24 cellular contexts compared by ENCODE assay signal in genomic region chr12:131729254-131729955, GRCh38.
"Had no signal": no experiment of that assay in that cellular context is flagged by ENCODE, and none has a peak within 500 bp of the region (broad histone marks: within the 10 kb centered on the region; RNA-seq: fewer than 3 reads in every experiment).

No MANE protein-coding gene starts in this region.

- H3K27ac Mint-ChIP-seq: activated CD8-positive, alpha-beta T cell treated with anti-CD3 and anti-CD28 coated beads for 36 hours; activated naive CD4-positive, alpha-beta T cell treated with anti-CD3 and anti-CD28 coated beads, Interleukin-2, amount 50 U/mL, for 24 hours; activated naive CD8-positive, alpha-beta T cell treated with anti-CD3 and anti-CD28 coated beads, Interleukin-2, amount 50 U/mL, for 24 hours; activated T-helper 2 cell treated with anti-CD3 and anti-CD28 coated beads, Interferon-gamma antibody, Interleukin-2, Interleukin-4, amounts not matched to agents 10 μg/mL and 5 μg/mL and 100 μg/mL, durations not matched to agents 14 hours and 24 hours and 36 hours; dendritic cell treated with granulocyte-macrophage colony-stimulating factor and Interleukin-4, amounts not matched to agents 40 ng/mL and 50 ng/mL, for 4 days; immature natural killer cell; memory B cell; nephron; progenitor cell of endocrine pancreas had no signal

- H3K9me3 ChIP-seq: gastrocnemius medialis, ovary, right lobe of liver, tibial nerve had no signal

- H3K4me1 Mint-ChIP-seq: activated naive CD4-positive, alpha-beta T cell treated with anti-CD3 and anti-CD28 coated beads, Interleukin-2, amount 50 U/mL, for 24 hours; activated naive CD8-positive, alpha-beta T cell treated with anti-CD3 and anti-CD28 coated beads, Interleukin-2, amount 50 U/mL, for 24 hours; memory B cell; nephron had no signal

- DNase-seq: activated CD4-positive, alpha-beta T cell treated with anti-CD3 and anti-CD28 coated beads for 1 hour; activated CD4-positive, alpha-beta T cell treated with anti-CD3 and anti-CD28 coated beads, Interleukin-2, amount 50 U/mL, for 1 hour; activated CD8-positive, alpha-beta T cell treated with anti-CD3 and anti-CD28 coated beads for 36 hours; activated naive CD8-positive, alpha-beta T cell treated with anti-CD3 and anti-CD28 coated beads, Interleukin-2, amount 50 U/mL, for 24 hours; activated T-cell treated with anti-CD3 and anti-CD28 coated beads, Interleukin-2, amount 50 U/mL, for 48 hours; amygdala; caudate nucleus; erythroblast; gastrocnemius medialis; glutamatergic neuron; immature natural killer cell; ovary; right lobe of liver; stimulated activated CD4-positive, alpha-beta T cell treated with anti-CD3 and anti-CD28 coated beads, Interleukin-2, amount 100 ng/mL, for 48 hours; stimulated activated naive CD4-positive, alpha-beta T cell treated with Interleukin-2 at 50 U/mL for 16 hours; T-helper 9 cell had no signal

- H3K36me3 ChIP-seq: ovary had no signal

- H3K9me3 Mint-ChIP-seq: activated CD8-positive, alpha-beta T cell treated with anti-CD3 and anti-CD28 coated beads for 36 hours; activated naive CD4-positive, alpha-beta T cell treated with anti-CD3 and anti-CD28 coated beads, Interleukin-2, amount 50 U/mL, for 24 hours; activated naive CD8-positive, alpha-beta T cell treated with anti-CD3 and anti-CD28 coated beads, Interleukin-2, amount 50 U/mL, for 24 hours; activated T-helper 2 cell treated with anti-CD3 and anti-CD28 coated beads, Interferon-gamma antibody, Interleukin-2, Interleukin-4, amounts not matched to agents 10 μg/mL and 5 μg/mL and 100 μg/mL, durations not matched to agents 14 hours and 24 hours and 36 hours; dendritic cell treated with granulocyte-macrophage colony-stimulating factor and Interleukin-4, amounts not matched to agents 40 ng/mL and 50 ng/mL, for 4 days; immature natural killer cell; memory B cell; nephron had no signal

- H3K4me3 ChIP-seq: gastrocnemius medialis, ovary, right lobe of liver, tibial nerve had no signal

- ATAC-seq: activated CD8-positive, alpha-beta T cell treated with anti-CD3 and anti-CD28 coated beads for 36 hours; activated naive CD8-positive, alpha-beta T cell treated with anti-CD3 and anti-CD28 coated beads, Interleukin-2, amount 50 U/mL, for 24 hours; gastrocnemius medialis had no signal

- H3K4me3 Mint-ChIP-seq: activated CD8-positive, alpha-beta T cell treated with anti-CD3 and anti-CD28 coated beads for 36 hours; activated naive CD4-positive, alpha-beta T cell treated with anti-CD3 and anti-CD28 coated beads, Interleukin-2, amount 50 U/mL, for 24 hours; activated naive CD8-positive, alpha-beta T cell treated with anti-CD3 and anti-CD28 coated beads, Interleukin-2, amount 50 U/mL, for 24 hours; dendritic cell treated with granulocyte-macrophage colony-stimulating factor and Interleukin-4, amounts not matched to agents 40 ng/mL and 50 ng/mL, for 4 days; immature natural killer cell; memory B cell; nephron had no signal

- H3K27me3 Mint-ChIP-seq: activated CD8-positive, alpha-beta T cell treated with anti-CD3 and anti-CD28 coated beads for 36 hours; activated naive CD4-positive, alpha-beta T cell treated with anti-CD3 and anti-CD28 coated beads, Interleukin-2, amount 50 U/mL, for 24 hours; activated naive CD8-positive, alpha-beta T cell treated with anti-CD3 and anti-CD28 coated beads, Interleukin-2, amount 50 U/mL, for 24 hours; dendritic cell treated with granulocyte-macrophage colony-stimulating factor and Interleukin-4, amounts not matched to agents 40 ng/mL and 50 ng/mL, for 4 days; memory B cell; progenitor cell of endocrine pancreas had no signal

- H3K27me3 ChIP-seq: gastrocnemius medialis, ovary, right lobe of liver, tibial nerve had no signal

- FAIRE-seq: endometrium had no signal

- H3K27ac ChIP-seq: gastrocnemius medialis, ovary, right lobe of liver, tibial nerve had no signal

- H3K4me1 ChIP-seq: gastrocnemius medialis, right lobe of liver, tibial nerve had no signal
